In the genomic region with DNA sequence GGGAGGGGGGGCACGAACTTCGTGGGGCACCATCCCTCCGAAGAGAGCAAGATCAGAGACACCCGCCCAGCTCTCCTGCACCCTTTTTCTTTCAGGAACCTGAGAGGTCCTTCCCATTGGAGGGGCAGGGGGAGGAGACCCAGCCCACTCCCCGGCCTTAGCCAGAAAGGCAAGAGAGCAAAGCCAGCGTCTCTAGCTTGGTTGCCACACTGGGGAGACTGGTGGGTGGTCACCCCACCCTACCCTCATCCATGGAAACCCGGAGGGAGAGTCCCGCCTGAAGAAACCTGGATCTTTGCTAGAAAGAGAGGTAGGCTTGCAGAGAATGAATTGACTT, we compare ENCODE assay signal across 8 cellular contexts. TPM values are rescaled to one million over a fixed set of nuclear protein-coding genes. Genes with fewer than 3 reads are reported as not detected.
A peak's percentile ranks its signal among the peaks of the same experiment; 100 is the strongest.
DNase-seq lines count a peak whose midpoint lies in the region; ATAC-seq and TF ChIP-seq lines count a peak whose summit lies in the region.

No MANE protein-coding gene starts in this region.

- peak overlapping the region; percentile 98 for H3K27ac Mint-ChIP-seq in central memory CD8-positive, alpha-beta T cell (ENCODE audit: low read depth)
- peak overlapping the region; percentile 98 for H3K27ac Mint-ChIP-seq in mesothelial cell of epicardium

- peak overlapping the region; percentile 100 for H3K4me3 Mint-ChIP-seq in central memory CD8-positive, alpha-beta T cell
- H3K4me3 Mint-ChIP-seq in mesothelial cell of epicardium: peak overlapping the region; percentile 95

- no peak for ATAC-seq in central memory CD8-positive, alpha-beta T cell (replicated peaks; ENCODE audit: extremely low read depth, poor library complexity, severe bottlenecking)
- ATAC-seq in HG03571 (IDR thresholded peaks at IDR 0.05; ENCODE audit: unreplicated experiment) (no peak), GM19395 (IDR thresholded peaks at IDR 0.05; ENCODE audit: unreplicated experiment) (no peak)

- POLR2A ChIA-PET in BJ (lab: Charles Lee): no interaction called here

- H3K27me3 ChIP-seq in BJ (ENCODE audit: control insufficient read depth, insufficient read depth, low read length): no peaks in the 10 kb centered on the region

- no peaks in the 10 kb centered on the region for H3K9me3 Mint-ChIP-seq in central memory CD8-positive, alpha-beta T cell
- H3K9me3 Mint-ChIP-seq in mesothelial cell of epicardium: no peaks in the 10 kb centered on the region

- TF ChIP-seq CTCF in BJ (IDR thresholded peaks at IDR 0.05; ENCODE audit: insufficient read depth, low read depth, low read length): no peak
- TF ChIP-seq CTCF in LNCaP clone FGC (IDR thresholded peaks at IDR 0.05; ENCODE audit: control insufficient read depth, extremely low read depth, insufficient read depth): no peak
- TF ChIP-seq CTCF in mesothelial cell of epicardium (IDR thresholded peaks at IDR 0.05; ENCODE audit: unreplicated experiment): no peak

- H3K27me3 Mint-ChIP-seq in central memory CD8-positive, alpha-beta T cell: no peaks in the 10 kb centered on the region
- no peaks in the 10 kb centered on the region for H3K27me3 Mint-ChIP-seq in mesothelial cell of epicardium (ENCODE audit: low read depth)

- peaks cover 37% of the 10 kb centered on the region for H3K36me3 Mint-ChIP-seq in central memory CD8-positive, alpha-beta T cell (ENCODE audit: insufficient read depth)
- no peaks in the 10 kb centered on the region for H3K36me3 Mint-ChIP-seq in mesothelial cell of epicardium

- H3K4me3 ChIP-seq in BJ (ENCODE audit: low read depth, low read length) (peak overlapping the region; percentile 89), LNCaP clone FGC (ENCODE audit: low read depth, low read length) (peak overlapping the region; percentile 37)

- H3K36me3 ChIP-seq in BJ (ENCODE audit: control insufficient read depth, insufficient read depth, low read length): no peaks in the 10 kb centered on the region

- no peak for DNase-seq in BJ (ENCODE audit: low read depth)
- no peak for DNase-seq in LNCaP clone FGC (ENCODE audit: low read depth)
- peak in 1 of 2 donors; percentile 12 for DNase-seq in central memory CD8-positive, alpha-beta T cell (ENCODE audit: low spot score in 2 of 2)
- DNase-seq in mesothelial cell of epicardium (ENCODE audit: low spot score in 2 of 2, unreplicated experiment in 2 of 2): peak in 1 of 2 experiments; percentile 67
- DNase-seq in SKM-1 treated with dmso at 0.1 percent for 144 hours (lab: John Stamatoyannopoulos, UW; ENCODE audit: unreplicated experiment): no peak
- no peak for DNase-seq in AML-193 (lab: John Stamatoyannopoulos, UW)

- CTCF ChIA-PET in BJ (lab: Yijun Ruan, JAX): interaction anchor here (0.7 to 1.9 kb wide), 9 partner anchors 8 to 283 kb away, joined by 3 to 13 read pairs (median 4); no protein-coding TSS in a partner anchor

- H3K4me1 Mint-ChIP-seq in central memory CD8-positive, alpha-beta T cell: peaks cover 63% of the 10 kb centered on the region
- H3K4me1 Mint-ChIP-seq in mesothelial cell of epicardium: peaks cover 59% of the 10 kb centered on the region

RNA-seq across cellular contexts. Expression of a gene that starts 0.2 kb away (rescaled TPM):
- 361 and 409 TPM in 2 replicates for polyA plus RNA-seq in BJ (2011; rRNA removed)
- 380 and 491 TPM in 2 replicates for polyA minus RNA-seq in BJ (2011; rRNA and poly(A)+ RNA removed)
- total RNA-seq in mesothelial cell of epicardium: 234 to 238 TPM (median 237 TPM) in 3 replicates
